1 cellular context compared by ENCODE assay signal in the genomic region with DNA sequence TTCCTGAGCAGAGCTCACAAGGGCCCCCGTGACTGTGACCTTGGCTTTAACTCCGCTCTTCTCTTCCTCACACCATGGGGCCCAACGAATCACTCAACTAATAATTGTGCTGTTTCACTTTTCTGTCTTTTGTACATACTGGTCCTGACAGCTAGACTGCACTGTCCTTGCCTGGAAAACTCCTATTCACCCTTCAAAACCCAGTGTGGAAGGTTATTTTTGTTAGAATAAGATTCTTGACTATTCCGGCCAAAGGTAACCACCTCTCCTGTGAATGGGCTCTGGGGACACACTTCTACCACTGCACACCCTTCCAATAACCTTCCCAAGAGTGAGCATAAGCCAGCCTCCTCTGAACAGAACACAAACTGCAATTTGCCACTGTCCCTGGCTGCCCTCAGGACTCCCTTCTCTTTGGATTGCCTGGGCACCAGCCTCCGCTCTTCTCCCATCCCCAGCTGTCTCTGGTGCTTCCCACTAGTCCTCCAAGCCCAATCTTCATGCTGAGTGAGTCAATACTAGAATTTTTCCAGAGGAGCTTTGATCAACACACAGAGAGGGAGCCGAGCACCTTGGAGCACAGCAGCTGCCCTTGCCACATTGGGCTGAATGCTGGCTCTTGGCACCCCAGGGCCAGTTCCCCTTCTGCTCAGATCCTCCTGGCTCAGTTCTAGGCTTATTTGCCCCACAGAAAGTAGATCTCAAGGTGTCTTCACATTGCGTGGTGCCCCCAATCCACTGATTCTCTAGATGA.
TF ChIP-seq lines count a peak whose summit lies in the region.

No MANE protein-coding gene starts in this region.

TF ChIP-seq in IMR-90, 13 proteins besides CTCF, POLR2A, EP300 and RAD21:
- TF ChIP-seq MAZ (IDR thresholded peaks at IDR 0.05; ENCODE audit: borderline replicate concordance, low read depth, low read length), result no peak
- TF ChIP-seq CEBPB (IDR thresholded peaks at IDR 0.05; ENCODE audit: low read depth, low read length), result no peak
- no peak for TF ChIP-seq RCOR1 (IDR thresholded peaks at IDR 0.05; ENCODE audit: insufficient replicate concordance, low read length)
- no peak for TF ChIP-seq RFX5 (IDR thresholded peaks at IDR 0.05; ENCODE audit: low read depth, low read length)
- no peak for TF ChIP-seq NFE2L2 (IDR thresholded peaks at IDR 0.05; ENCODE audit: low read depth, low read length)
- no peak for TF ChIP-seq MXI1 (IDR thresholded peaks at IDR 0.05; ENCODE audit: borderline replicate concordance, low read depth, low read length)
- TF ChIP-seq CHD1 (IDR thresholded peaks at IDR 0.05; ENCODE audit: low read depth, low read length), result no peak
- TF ChIP-seq USF2 (IDR thresholded peaks at IDR 0.05; ENCODE audit: low read depth, low read length), result no peak
- no peak for TF ChIP-seq BHLHE40 (IDR thresholded peaks at IDR 0.05; ENCODE audit: low read depth, low read length)
- TF ChIP-seq FOS (IDR thresholded peaks at IDR 0.05; ENCODE audit: low read depth, low read length), result no peak
- TF ChIP-seq ELK1 (IDR thresholded peaks at IDR 0.05; ENCODE audit: borderline replicate concordance, low read depth, low read length), result no peak
- no peak for TF ChIP-seq MAFK (IDR thresholded peaks at IDR 0.05; ENCODE audit: low read depth, low read length)
- no peak for TF ChIP-seq SMC3 (IDR thresholded peaks at IDR 0.05; ENCODE audit: low read depth, low read length)
